Comparison of ENCODE assay signal across 19 cellular contexts in the genomic region with DNA sequence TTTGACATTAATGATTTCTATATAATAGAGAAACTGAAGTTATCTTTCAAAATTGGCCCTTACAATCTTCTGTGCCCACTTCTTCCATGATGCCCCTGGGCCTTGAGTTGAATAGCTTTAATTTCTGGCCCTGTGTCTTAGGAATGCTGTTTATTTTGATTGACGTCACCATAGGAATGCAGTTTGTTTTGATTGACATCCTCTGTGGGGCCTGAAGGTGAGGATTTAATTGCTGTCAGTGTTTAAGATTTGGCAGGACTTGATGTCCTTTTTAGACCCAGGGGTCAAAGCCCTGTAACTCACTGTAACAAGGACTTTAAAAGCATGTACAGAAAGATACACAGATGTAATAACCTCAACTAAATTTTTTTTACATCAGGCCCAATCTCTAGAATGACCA.
DNase-seq lines count a peak whose midpoint lies in the region; ATAC-seq and TF ChIP-seq lines count a peak whose summit lies in the region.
"Had no signal": no experiment of that assay in that cellular context is flagged by ENCODE, and none has a peak within 500 bp of the region (broad histone marks: within the 10 kb centered on the region; RNA-seq: fewer than 3 reads in every experiment).

No MANE protein-coding gene starts in this region.

- POLR2A ChIA-PET in HEK293T (lab: Yijun Ruan, JAX) = no interaction called here

- peaks cover 7% of the 10 kb centered on the region for H3K27me3 Mint-ChIP-seq in activated T-cell treated with anti-CD3 and anti-CD28 coated beads, Interleukin-2, amount 50 U/mL, for 24 hours

- H3K4me1 Mint-ChIP-seq in activated T-cell treated with anti-CD3 and anti-CD28 coated beads, Interleukin-2, amount 50 U/mL, for 24 hours (ENCODE audit: low read depth) = no peaks in the 10 kb centered on the region
- H3K4me1 Mint-ChIP-seq: B cell, CD14-positive monocyte had no signal

- no peak for ATAC-seq in GM19035 (IDR thresholded peaks at IDR 0.05; ENCODE audit: unreplicated experiment)
- no peak for ATAC-seq in GM21723 (IDR thresholded peaks at IDR 0.05; ENCODE audit: unreplicated experiment)
- ATAC-seq: A549 had no signal

- H3K9me3 Mint-ChIP-seq in activated T-cell treated with anti-CD3 and anti-CD28 coated beads, Interleukin-2, amount 50 U/mL, for 24 hours = no peaks in the 10 kb centered on the region

- H3K27ac Mint-ChIP-seq in activated T-cell treated with anti-CD3 and anti-CD28 coated beads, Interleukin-2, amount 50 U/mL, for 24 hours = no peak overlapping the region
- H3K27ac Mint-ChIP-seq: B cell, CD14-positive monocyte had no signal

- H3K4me3 Mint-ChIP-seq in activated T-cell treated with anti-CD3 and anti-CD28 coated beads, Interleukin-2, amount 50 U/mL, for 24 hours = no peak overlapping the region
- H3K4me3 Mint-ChIP-seq: B cell, CD14-positive monocyte had no signal

- CTCF ChIA-PET in HEK293T (lab: Yijun Ruan, JAX) = no interaction called here

- no peaks in the 10 kb centered on the region for H3K36me3 Mint-ChIP-seq in activated T-cell treated with anti-CD3 and anti-CD28 coated beads, Interleukin-2, amount 50 U/mL, for 24 hours (ENCODE audit: low read depth)
- H3K36me3 Mint-ChIP-seq: CD14-positive monocyte had no signal

- DNase-seq in EH (ENCODE audit: low read depth) = peak; percentile 7
- no peak for DNase-seq in HEK293T (ENCODE audit: extremely low spot score)
- peak; percentile 15 for DNase-seq in astrocyte of the hippocampus (ENCODE audit: low read depth, low spot score)
- DNase-seq in kidney tubule cell (ENCODE audit: low spot score) = peak; percentile 17
- DNase-seq in activated T-cell treated with anti-CD3 and anti-CD28 coated beads, Interleukin-2, amount 50 U/mL, for 24 hours = no peak
- DNase-seq: EL, NCI-H1092 treated with DMSO at 0.1 percent for 48 hours, NCI-H1436 treated with DMSO at 0.1 percent for 48 hours, NCI-H2029, NCI-H2227 treated with DMSO at 0.1 percent for 48 hours, NCI-H510A treated with DMSO at 0.1 percent for 48 hours, NCI-H748 treated with DMSO at 0.1 percent for 48 hours, RPMI8226, SJCRH30 had no signal

TF ChIP-seq in HEK293T, 16 proteins besides CTCF, POLR2A, EP300 and RAD21:
- TF ChIP-seq TARDBP (IDR thresholded peaks at IDR 0.05) = no peak
- no peak for TF ChIP-seq ELF4 (IDR thresholded peaks at IDR 0.05)
- TF ChIP-seq CTBP1 (IDR thresholded peaks at IDR 0.05; ENCODE audit: borderline replicate concordance) = no peak
- peak; percentile 91 for TF ChIP-seq PKNOX1 (IDR thresholded peaks at IDR 0.05)
- TF ChIP-seq LEF1 (IDR thresholded peaks at IDR 0.05; ENCODE audit: borderline replicate concordance) = no peak
- no peak for TF ChIP-seq FOXA1 (IDR thresholded peaks at IDR 0.05)
TF ChIP-seq in HEK293T: peak in this region for 1.

Comparison
In these comparisons a context has a peak if more than half of its experiments do, and no peak if none do; other contexts are left out.
1. DNase-seq: peak in EH (single experiment), astrocyte of the hippocampus (single experiment) and kidney tubule cell (single experiment); none in HEK293T (single experiment) and activated T-cell treated with anti-CD3 and anti-CD28 coated beads, Interleukin-2, amount 50 U/mL, for 24 hours (single experiment).